8 cellular contexts compared by ENCODE assay signal in the genomic region with DNA sequence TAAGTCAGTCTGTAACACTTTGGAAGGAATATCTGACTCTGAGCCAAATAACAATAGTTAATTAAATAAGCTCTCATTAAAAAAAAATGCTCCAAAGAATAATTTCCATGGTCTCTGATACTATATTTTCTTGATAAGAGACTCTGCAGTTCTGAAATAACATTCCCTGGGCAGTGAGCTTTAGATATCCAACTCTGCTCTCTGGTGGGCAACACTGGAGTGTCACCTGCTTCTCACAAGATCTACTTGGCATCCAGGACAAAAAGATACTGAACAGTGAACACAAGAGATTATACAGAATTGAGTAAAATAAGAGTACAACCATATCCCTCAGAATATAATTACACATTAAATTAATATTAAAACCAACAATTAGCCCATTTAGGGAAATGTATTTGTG. TPM values are rescaled to one million over a fixed set of nuclear protein-coding genes. Genes with fewer than 3 reads are reported as not detected.
DNase-seq lines count a peak whose midpoint lies in the region; ATAC-seq, FAIRE-seq and TF ChIP-seq lines count a peak whose summit lies in the region.

No MANE protein-coding gene starts in this region.

- peak overlapping the region in 1 of 5 experiments; percentile 29 for H3K27ac Mint-ChIP-seq in brain

- no peaks in the 10 kb centered on the region for H3K9me3 Mint-ChIP-seq in brain

- peaks cover 4% of the 10 kb centered on the region for H3K27me3 Mint-ChIP-seq in brain

- H3K36me3 Mint-ChIP-seq in brain = peaks cover 25% of the 10 kb centered on the region

- ATAC-seq in GM18868 (IDR thresholded peaks at IDR 0.05; ENCODE audit: unreplicated experiment) (no peak), GM19397 (IDR thresholded peaks at IDR 0.05; ENCODE audit: unreplicated experiment) (no peak)

- TF ChIP-seq CTCF in D721Med (IDR thresholded peaks at IDR 0.05; ENCODE audit: insufficient read depth, missing control alignments) (peak; percentile 67), LNCaP clone FGC (IDR thresholded peaks at IDR 0.05; ENCODE audit: control insufficient read depth, extremely low read depth, insufficient read depth) (peak; percentile 70), brain (conservative IDR thresholded peaks at IDR 0.05) (peak; percentile 62 to 76)

- no peaks in the 10 kb centered on the region for H3K4me1 Mint-ChIP-seq in brain

- FAIRE-seq in D721Med (lab: Jason Lieb, UNC) = peak; percentile 25

- no peak overlapping the region for H3K4me3 Mint-ChIP-seq in brain

- H3K4me3 ChIP-seq in LNCaP clone FGC (ENCODE audit: low read depth, low read length) = no peak overlapping the region

- DNase-seq in D721Med (ENCODE audit: insufficient read length, low spot score) = no peak
- no peak for DNase-seq in LNCaP clone FGC (ENCODE audit: low read depth)
- DNase-seq in lung microvascular endothelial cell (ENCODE audit: low read depth in 2 of 2) = peak; percentile 72 to 87
- no peak for DNase-seq in stimulated activated CD4-positive, alpha-beta T cell treated with anti-CD3 and anti-CD28 coated beads, Interleukin-1b, Interleukin-23, amount 100 ng/mL, for 48 hours
- DNase-seq in T1000 (lab: John Stamatoyannopoulos, UW) = no peak

RNA-seq across cellular contexts. Expression of a gene that starts 13.7 kb away (rescaled TPM):
- polyA plus RNA-seq in brain (ENCODE audit: insufficient read depth, low read depth, low replicate concordance) = 69.1 TPM
- total RNA-seq in lung microvascular endothelial cell = 33.1 and 41.2 TPM in 2 replicates

RNA-seq across cellular contexts. Expression of a gene that starts 42.5 kb away (rescaled TPM):
- polyA plus RNA-seq in brain (ENCODE audit: insufficient read depth, low read depth, low replicate concordance) = 0.32 TPM
- total RNA-seq in lung microvascular endothelial cell = 2.6 and 5.0 TPM in 2 replicates

RNA-seq across cellular contexts. Expression of a gene that starts 55.8 kb away (rescaled TPM):
- polyA plus RNA-seq in brain (ENCODE audit: insufficient read depth, low read depth, low replicate concordance) = not detected
- not detected in 2 replicates for total RNA-seq in lung microvascular endothelial cell

Comparison
In these comparisons a context has a peak if more than half of its experiments do, and no peak if none do; other contexts are left out.
1. DNase-seq: peak in lung microvascular endothelial cell (2 of 2); none in D721Med (single experiment), LNCaP clone FGC (single experiment), stimulated activated CD4-positive, alpha-beta T cell treated with anti-CD3 and anti-CD28 coated beads, Interleukin-1b, Interleukin-23, amount 100 ng/mL, for 48 hours (single experiment) and T1000 (single experiment).
2. Peak in every context shown above with its lines, with median percentiles within 50 percentile points of each other: CTCF ChIP-seq.